ENCODE assay signal across 25 cellular contexts in the genomic region with DNA sequence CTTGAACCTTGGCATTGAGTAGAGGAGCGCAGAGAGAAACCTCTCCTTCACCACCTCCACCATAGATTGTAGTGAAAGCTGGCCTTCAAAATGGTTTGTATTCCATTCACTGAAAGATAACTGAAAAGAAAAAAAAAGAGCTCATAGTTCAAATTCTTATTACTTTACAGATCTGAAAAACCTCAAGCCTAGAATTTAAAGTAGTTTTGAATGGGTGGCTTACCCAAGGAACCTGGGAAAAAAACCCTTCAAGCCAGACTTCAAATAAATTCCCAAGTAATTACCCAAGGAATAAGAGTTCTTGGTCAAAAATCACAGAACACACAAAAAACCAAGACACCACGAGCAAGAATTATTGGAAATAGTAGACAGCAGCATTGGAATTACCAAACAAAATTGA.
A peak's percentile ranks its signal among the peaks of the same experiment; 100 is the strongest.
DNase-seq lines count a peak whose midpoint lies in the region; ATAC-seq and TF ChIP-seq lines count a peak whose summit lies in the region.
"Had no signal": no experiment of that assay in that cellular context is flagged by ENCODE, and none has a peak within 500 bp of the region (broad histone marks: within the 10 kb centered on the region; RNA-seq: fewer than 3 reads in every experiment).

No MANE protein-coding gene starts in this region.

- TF ChIP-seq POLR2A in upper lobe of left lung (IDR thresholded peaks at IDR 0.05) = no peak

- no peak for TF ChIP-seq EP300 in upper lobe of left lung (IDR thresholded peaks at IDR 0.05)

- no peak overlapping the region for H4K91ac ChIP-seq in trophoblast cell (ENCODE audit: low read depth, low read length)

- H3K27me3 ChIP-seq in trophoblast cell (ENCODE audit: insufficient read depth, low read length) = peaks cover 2% of the 10 kb centered on the region
- H3K27me3 ChIP-seq in upper lobe of left lung = no peaks in the 10 kb centered on the region
- H3K27me3 ChIP-seq: BE2C; BLaER1; BLaER1 treated with 17β-estradiol and CSF1 and Interleukin-3, amounts not matched to agents 10 nM and 100 nM had no signal

- H3K4me3 ChIP-seq in trophoblast cell (ENCODE audit: low read depth, low read length) (no peak overlapping the region), upper lobe of left lung (no peak overlapping the region)
- H3K4me3 ChIP-seq: A549; BLaER1; BLaER1 treated with 17β-estradiol and CSF1 and Interleukin-3, amounts not matched to agents 10 nM and 100 nM had no signal

- no peak overlapping the region for H3K14ac ChIP-seq in trophoblast cell (ENCODE audit: low read length)

- no peak overlapping the region for H4K12ac ChIP-seq in trophoblast cell (ENCODE audit: low read depth, low read length)

- H3K4me1 ChIP-seq in trophoblast cell (ENCODE audit: control insufficient read depth in 1 of 2, insufficient read depth in 2 of 2, low read length in 2 of 2) (no peaks in the 10 kb centered on the region), upper lobe of left lung (no peaks in the 10 kb centered on the region)
- H3K4me1 ChIP-seq: A549; BLaER1; BLaER1 treated with 17β-estradiol and CSF1 and Interleukin-3, amounts not matched to agents 10 nM and 100 nM; Caco-2 had no signal

- no peaks in the 10 kb centered on the region for H3K9me3 ChIP-seq in trophoblast cell (ENCODE audit: insufficient read depth, low read depth, low read length)
- H3K9me3 ChIP-seq in upper lobe of left lung = no peaks in the 10 kb centered on the region
- H3K9me3 ChIP-seq: A549; BE2C; BLaER1; BLaER1 treated with 17β-estradiol and CSF1 and Interleukin-3, amounts not matched to agents 10 nM and 100 nM; Caco-2 had no signal

- no peak overlapping the region for H2BK12ac ChIP-seq in trophoblast cell (ENCODE audit: low read length)

- no peak overlapping the region for H3K4ac ChIP-seq in trophoblast cell (ENCODE audit: low read depth, low read length)

- no peak overlapping the region for H2BK5ac ChIP-seq in trophoblast cell (ENCODE audit: low read depth, low read length, poor library complexity)

- H4K8ac ChIP-seq in trophoblast cell (ENCODE audit: low read depth, low read length) = no peak overlapping the region

- TF ChIP-seq CTCF in upper lobe of left lung (IDR thresholded peaks at IDR 0.05) = no peak

- ATAC-seq in upper lobe of left lung (ENCODE audit: low FRiP score in 2 of 2) = no peak
- ATAC-seq: A549; CD8-positive, alpha-beta T cell had no signal

- no peaks in the 10 kb centered on the region for H3K79me1 ChIP-seq in trophoblast cell (ENCODE audit: low read length)

- H3K36me3 ChIP-seq in trophoblast cell (ENCODE audit: control insufficient read depth in 1 of 2, insufficient read depth in 2 of 2, low read length in 2 of 2) (no peaks in the 10 kb centered on the region), upper lobe of left lung (no peaks in the 10 kb centered on the region)
- H3K36me3 ChIP-seq: BE2C; BLaER1; BLaER1 treated with 17β-estradiol and CSF1 and Interleukin-3, amounts not matched to agents 10 nM and 100 nM had no signal

- H2BK120ac ChIP-seq in trophoblast cell (ENCODE audit: insufficient read depth, low read length, poor library complexity) = no peak overlapping the region

- no peaks in the 10 kb centered on the region for H3K79me2 ChIP-seq in trophoblast cell (ENCODE audit: control insufficient read depth, insufficient read depth, low read length, poor library complexity)

- no peak overlapping the region for H3K4me2 ChIP-seq in trophoblast cell (ENCODE audit: low read length)
- H3K4me2 ChIP-seq: A549; BLaER1; BLaER1 treated with 17β-estradiol and CSF1 and Interleukin-3, amounts not matched to agents 10 nM and 100 nM had no signal

- H3K27ac ChIP-seq in trophoblast cell (ENCODE audit: low read depth, low read length) (no peak overlapping the region), upper lobe of left lung (no peak overlapping the region)
- H3K27ac ChIP-seq: A549; BLaER1; BLaER1 treated with 17β-estradiol and CSF1 and Interleukin-3, amounts not matched to agents 10 nM and 100 nM; C4-2B had no signal

- peak; percentile 56 to 90 for DNase-seq in trophoblast cell
- DNase-seq in upper lobe of left lung = no peak
- DNase-seq: 8988T; ACHN; AML-193; BE2C; C1 segment of cervical spinal cord; Caco-2; Calu3; CD4-positive, alpha-beta memory T cell; CD4-positive, alpha-beta T cell; CD4-positive, CD25-positive, alpha-beta regulatory T cell; CD8-positive, alpha-beta memory T cell; CD8-positive, alpha-beta T cell; COR-L47; DMS 273 treated with DMSO at 0.1 percent for 48 hours; DMS153; DMS79; DMS79 treated with DMSO at 0.1 percent for 48 hours; DND-41; EL had no signal

- no peak overlapping the region for H3K9ac ChIP-seq in trophoblast cell (ENCODE audit: low read length)
- H3K9ac ChIP-seq: BLaER1; BLaER1 treated with 17β-estradiol and CSF1 and Interleukin-3, amounts not matched to agents 10 nM and 100 nM had no signal

- no peak overlapping the region for H3K23ac ChIP-seq in trophoblast cell (ENCODE audit: low read length)

- H2AFZ ChIP-seq in trophoblast cell (ENCODE audit: insufficient read depth, low read length, poor library complexity) = no peak overlapping the region

- no peak overlapping the region for H3K18ac ChIP-seq in trophoblast cell (ENCODE audit: low read length)

- no peak overlapping the region for H2AK5ac ChIP-seq in trophoblast cell (ENCODE audit: low read length)

- no CpG with 5 or more reads among the region's 2 CpGs for WGBS in trophoblast cell (ENCODE audit: extremely low coverage, insufficient coverage, insufficient read length)
- WGBS in upper lobe of left lung, 2 donors = 74 to 76% methylated on average over 2 of the region's 2 CpGs

Comparison
In these comparisons a context has a peak if more than half of its experiments do, and no peak if none do; other contexts are left out.
1. DNase-seq: peak in trophoblast cell (2 of 2); none in upper lobe of left lung (0 of 2).